ENCODE assay signal across 13 cellular contexts in the genomic region with DNA sequence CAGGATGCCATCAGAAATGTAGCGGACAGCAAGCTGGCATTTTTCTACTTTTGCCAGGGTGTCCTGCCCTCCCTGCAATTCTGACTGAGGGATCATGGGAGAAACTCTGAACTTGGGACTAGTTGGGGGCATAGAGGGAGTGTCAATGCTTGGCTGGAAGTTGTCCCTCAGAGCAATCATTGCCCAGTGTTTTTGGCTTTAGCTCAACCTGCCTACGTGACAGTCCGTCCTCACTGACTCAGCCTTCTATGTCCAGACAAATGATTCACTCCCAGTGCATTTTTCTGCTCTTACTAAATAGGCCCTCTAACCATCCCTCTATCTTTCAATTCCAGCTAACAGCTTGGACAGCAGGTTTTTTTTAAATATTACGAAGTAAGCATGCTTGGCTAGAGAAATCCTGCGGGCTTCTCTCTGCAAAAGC.
DNase-seq lines count a peak whose midpoint lies in the region; ATAC-seq lines count a peak whose summit lies in the region.
"Had no signal": no experiment of that assay in that cellular context is flagged by ENCODE, and none has a peak within 500 bp of the region (broad histone marks: within the 10 kb centered on the region; RNA-seq: fewer than 3 reads in every experiment).

No MANE protein-coding gene starts in this region.

- peak; percentile 90 for DNase-seq in Caki2 (ENCODE audit: low read depth)
- peak; percentile 16 for DNase-seq in NCI-H226
- peak; percentile 39 for DNase-seq in epithelial cell of prostate (ENCODE audit: low read depth, low spot score)
- peak; percentile 81 for DNase-seq in mucosa of gallbladder (ENCODE audit: low spot score)
- DNase-seq in NCI-H1092 treated with DMSO at 0.1 percent for 48 hours (lab: John Stamatoyannopoulos, UW), result no peak
- no peak for DNase-seq in NCI-H510A (lab: John Stamatoyannopoulos, UW)
- DNase-seq: NCI-H1417 treated with DMSO at 0.1 percent for 48 hours; NCI-H526; SIG-M5; stimulated activated CD4-positive, alpha-beta T cell treated with anti-CD3 and anti-CD28 coated beads, Interleukin-4, amount 100 ng/mL, for 4 hours had no signal

- no peak overlapping the region for H3K27ac ChIP-seq in epithelial cell of prostate
- H3K27ac ChIP-seq: C4-2B had no signal

- no peak for ATAC-seq in GM21786 (IDR thresholded peaks at IDR 0.05; ENCODE audit: unreplicated experiment)
- ATAC-seq in HG02763 (IDR thresholded peaks at IDR 0.05; ENCODE audit: unreplicated experiment), result no peak

- in situ Hi-C loops in Caki2 (cut with HindIII; ENCODE audit: low pct_unique_long_range_greater_than_20kb, low sequenced_read_pairs), result no loop called here

Comparison
In these comparisons a context has a peak if more than half of its experiments do, and no peak if none do; other contexts are left out.
1. DNase-seq: peak in Caki2 (single experiment), NCI-H226 (single experiment), epithelial cell of prostate (single experiment) and mucosa of gallbladder (single experiment); none in NCI-H1092 treated with DMSO at 0.1 percent for 48 hours (single experiment) and NCI-H510A (single experiment).